ENCODE assay signal across 22 cellular contexts in genomic region chr5:112310746-112311145, GRCh38.
"Had no signal": no experiment of that assay in that cellular context is flagged by ENCODE, and none has a peak within 500 bp of the region (broad histone marks: within the 10 kb centered on the region; RNA-seq: fewer than 3 reads in every experiment).

No MANE protein-coding gene starts in this region.

- H3K4me1 ChIP-seq: colonic mucosa, psoas muscle, right atrium auricular region, sigmoid colon, suprapubic skin, uterus had no signal

- H3K9me3 Mint-ChIP-seq: nephron progenitor cell, type B pancreatic cell had no signal

- H2AFZ ChIP-seq: hepatocyte had no signal

- H3K36me3 Mint-ChIP-seq: naive thymus-derived CD4-positive, alpha-beta T cell had no signal

- H3K4me2 ChIP-seq: hepatocyte had no signal

- H3K27me3 ChIP-seq: colonic mucosa, hepatocyte, neutrophil, right atrium auricular region, sigmoid colon, suprapubic skin, thyroid gland, uterus had no signal

- H3K79me2 ChIP-seq: hepatocyte had no signal

- H3K4me3 Mint-ChIP-seq: naive thymus-derived CD4-positive, alpha-beta T cell; nephron progenitor cell; type B pancreatic cell had no signal

- ATAC-seq: left colon; naive thymus-derived CD4-positive, alpha-beta T cell; psoas muscle had no signal

- H3K27ac ChIP-seq: colonic mucosa, hepatocyte, neutrophil, psoas muscle, right atrium auricular region, sigmoid colon, suprapubic skin, thyroid gland, uterus had no signal

- H3K4me3 ChIP-seq: colonic mucosa, hepatocyte, psoas muscle, right atrium auricular region, sigmoid colon, suprapubic skin, thyroid gland, uterus had no signal

- H3K36me3 ChIP-seq: colonic mucosa, neutrophil, right atrium auricular region, sigmoid colon, suprapubic skin, thyroid gland, uterus had no signal

- FAIRE-seq: kidney, small intestine had no signal

- H3K27ac Mint-ChIP-seq: naive thymus-derived CD4-positive, alpha-beta T cell; nephron progenitor cell; type B pancreatic cell had no signal

- H3K9me3 ChIP-seq: colonic mucosa, neutrophil, psoas muscle, right atrium auricular region, sigmoid colon, suprapubic skin, thyroid gland, uterus had no signal

- H3K27me3 Mint-ChIP-seq: type B pancreatic cell had no signal

- H3K4me1 Mint-ChIP-seq: nephron progenitor cell had no signal

- DNase-seq: colonic mucosa; dermis blood vessel endothelial cell; erythroblast; foreskin melanocyte; head of caudate nucleus; kidney; left colon; naive thymus-derived CD4-positive, alpha-beta T cell; nephron progenitor cell; psoas muscle; sigmoid colon; small intestine; stimulated activated CD4-positive, alpha-beta T cell treated with anti-CD3 and anti-CD28 coated beads, Interleukin-12 subunit alpha, Interleukin-12 subunit beta, amount 100 ng/mL, for 4 hours; stimulated activated CD4-positive, alpha-beta T cell treated with anti-CD3 and anti-CD28 coated beads, Interleukin-2, amount 100 ng/mL, for 48 hours; stimulated activated naive CD4-positive, alpha-beta T cell treated with Interleukin-2 at 50 U/mL for 16 hours; thyroid gland; uterus had no signal
